ENCODE assay signal across 9 cellular contexts in genomic region chr15:93027413-93027812, GRCh38.
A peak's percentile ranks its signal among the peaks of the same experiment; 100 is the strongest.
DNase-seq lines count a peak whose midpoint lies in the region; ATAC-seq, FAIRE-seq and TF ChIP-seq lines count a peak whose summit lies in the region.
"Had no signal": no experiment of that assay in that cellular context is flagged by ENCODE, and none has a peak within 500 bp of the region (broad histone marks: within the 10 kb centered on the region; RNA-seq: fewer than 3 reads in every experiment).

No MANE protein-coding gene starts in this region.

- DNase-seq in activated naive CD4-positive, alpha-beta T cell treated with anti-CD3 and anti-CD28 coated beads, Interleukin-2, amount 10 ng/mL, durations not matched to agents 7 days and 5 days: no peak
- DNase-seq in activated naive CD4-positive, alpha-beta T cell treated with anti-CD3 and anti-CD28 coated beads, Interleukin-2, amount 50 U/mL, for 16 hours: no peak
- no peak for DNase-seq in activated naive CD8-positive, alpha-beta T cell treated with anti-CD3 and anti-CD28 coated beads for 36 hours
- peak; percentile 56 for DNase-seq in kidney
- no peak for DNase-seq in tibial nerve (ENCODE audit: low spot score in 2 of 2)
- no peak for DNase-seq in stimulated activated CD4-positive, alpha-beta T cell treated with anti-CD3 and anti-CD28 coated beads, Interleukin-2, amount 100 ng/mL, for 48 hours
- DNase-seq: NCI-H510A had no signal

- peaks cover 43% of the 10 kb centered on the region for H3K36me3 Mint-ChIP-seq in activated naive CD4-positive, alpha-beta T cell treated with anti-CD3 and anti-CD28 coated beads, Interleukin-2, amount 10 ng/mL, durations not matched to agents 7 days and 5 days
- peaks cover 46% of the 10 kb centered on the region for H3K36me3 Mint-ChIP-seq in activated naive CD8-positive, alpha-beta T cell treated with anti-CD3 and anti-CD28 coated beads for 36 hours

- FAIRE-seq in kidney (lab: Jason Lieb, UNC): no peak

- 79 to 80% methylated on average over 10 of the region's 10 CpGs for WGBS in tibial nerve, 2 donors

- TF ChIP-seq EP300 in tibial nerve (IDR thresholded peaks at IDR 0.05): peak in 1 of 2 donors; percentile 24

- CTCF ChIA-PET in activated naive CD4-positive, alpha-beta T cell treated with anti-CD3 and anti-CD28 coated beads, Interleukin-2, amount 10 ng/mL, durations not matched to agents 7 days and 5 days (lab: Charles Lee): interaction anchor here (5.4 to 6.5 kb wide), 2 partner anchors 230 to 1092 kb away, joined by 46 to 51 read pairs; no protein-coding TSS in a partner anchor

- intact Hi-C loops in kidney (cut with DNase I): no loop called here

- peak overlapping the region; percentile 20 for H3K27ac Mint-ChIP-seq in activated naive CD4-positive, alpha-beta T cell treated with anti-CD3 and anti-CD28 coated beads, Interleukin-2, amount 10 ng/mL, durations not matched to agents 7 days and 5 days
- peak overlapping the region; percentile 42 for H3K27ac Mint-ChIP-seq in activated naive CD8-positive, alpha-beta T cell treated with anti-CD3 and anti-CD28 coated beads for 36 hours

- no peak for TF ChIP-seq POLR2A in tibial nerve (IDR thresholded peaks at IDR 0.05)

- H3K9me3 Mint-ChIP-seq in activated naive CD4-positive, alpha-beta T cell treated with anti-CD3 and anti-CD28 coated beads, Interleukin-2, amount 10 ng/mL, durations not matched to agents 7 days and 5 days: no peaks in the 10 kb centered on the region
- peaks cover 5% of the 10 kb centered on the region for H3K9me3 Mint-ChIP-seq in activated naive CD8-positive, alpha-beta T cell treated with anti-CD3 and anti-CD28 coated beads for 36 hours

- peaks cover 33 to 42% of the 10 kb centered on the region in 2 donors for H3K36me3 ChIP-seq in kidney (ENCODE audit: control insufficient read depth in 1 of 2, insufficient read depth in 2 of 2, low read length in 2 of 2)
- peaks cover 0 to 42% (median 13%) of the 10 kb centered on the region in 3 donors for H3K36me3 ChIP-seq in tibial nerve

- H3K4me3 Mint-ChIP-seq in activated naive CD4-positive, alpha-beta T cell treated with anti-CD3 and anti-CD28 coated beads, Interleukin-2, amount 10 ng/mL, durations not matched to agents 7 days and 5 days: no peak overlapping the region
- H3K4me3 Mint-ChIP-seq in activated naive CD8-positive, alpha-beta T cell treated with anti-CD3 and anti-CD28 coated beads for 36 hours: no peak overlapping the region

- H3K9ac ChIP-seq in kidney (ENCODE audit: low read length in 2 of 2): no peak overlapping the region

- peaks cover 3% of the 10 kb centered on the region for H3K27me3 Mint-ChIP-seq in activated naive CD4-positive, alpha-beta T cell treated with anti-CD3 and anti-CD28 coated beads, Interleukin-2, amount 10 ng/mL, durations not matched to agents 7 days and 5 days
- H3K27me3 Mint-ChIP-seq in activated naive CD8-positive, alpha-beta T cell treated with anti-CD3 and anti-CD28 coated beads for 36 hours: no peaks in the 10 kb centered on the region

- no peak for TF ChIP-seq CTCF in kidney (IDR thresholded peaks at IDR 0.05; ENCODE audit: borderline replicate concordance, extremely low read depth, insufficient read depth)
- no peak for TF ChIP-seq CTCF in tibial nerve (IDR thresholded peaks at IDR 0.05)

- H3K27me3 ChIP-seq in tibial nerve: no peaks in the 10 kb centered on the region

- no peak overlapping the region for H3K27ac ChIP-seq in kidney (ENCODE audit: low read depth in 2 of 2, low read length in 2 of 2)
- peak overlapping the region; percentile 54 to 96 (median 90) for H3K27ac ChIP-seq in tibial nerve

- H3K9me3 ChIP-seq in kidney (ENCODE audit: control insufficient read depth in 1 of 2, low read length in 2 of 2) (no peaks in the 10 kb centered on the region), tibial nerve (no peaks in the 10 kb centered on the region)

- H3K4me1 ChIP-seq in kidney (ENCODE audit: control insufficient read depth in 1 of 2, insufficient read depth in 1 of 2, low read depth in 1 of 2, low read length in 2 of 2) (peaks cover 0 to 15% of the 10 kb centered on the region in 2 donors), tibial nerve (peaks cover 0 to 67% (median 49%) of the 10 kb centered on the region in 4 donors)

- no peak for ATAC-seq in HG02973 (IDR thresholded peaks at IDR 0.05; ENCODE audit: unreplicated experiment)
- ATAC-seq in HG02885 (IDR thresholded peaks at IDR 0.05; ENCODE audit: poor library complexity, unreplicated experiment): no peak

- no peak overlapping the region for H3K4me3 ChIP-seq in kidney (ENCODE audit: low read length in 2 of 2)
- no peak overlapping the region for H3K4me3 ChIP-seq in tibial nerve

- peaks cover 46% of the 10 kb centered on the region for H3K4me1 Mint-ChIP-seq in activated naive CD4-positive, alpha-beta T cell treated with anti-CD3 and anti-CD28 coated beads, Interleukin-2, amount 10 ng/mL, durations not matched to agents 7 days and 5 days
- H3K4me1 Mint-ChIP-seq in activated naive CD8-positive, alpha-beta T cell treated with anti-CD3 and anti-CD28 coated beads for 36 hours: peaks cover 69% of the 10 kb centered on the region

Comparison
In these comparisons a context has a peak if more than half of its experiments do, and no peak if none do; other contexts are left out.
1. H3K27ac ChIP-seq: peak in tibial nerve (4 of 4); none in kidney (0 of 2).